10 cellular contexts compared by ENCODE assay signal in genomic region chr3:128491900-128492352, GRCh38. TPM values are rescaled to one million over a fixed set of nuclear protein-coding genes. Genes with fewer than 3 reads are reported as not detected.
DNase-seq lines count a peak whose midpoint lies in the region; ATAC-seq lines count a peak whose summit lies in the region.
"Had no signal": no experiment of that assay in that cellular context is flagged by ENCODE, and none has a peak within 500 bp of the region (broad histone marks: within the 10 kb centered on the region; RNA-seq: fewer than 3 reads in every experiment).

No MANE protein-coding gene starts in this region.

- peaks cover 66% of the 10 kb centered on the region for H3K27me3 Mint-ChIP-seq in activated naive CD4-positive, alpha-beta T cell treated with anti-CD3 and anti-CD28 coated beads for 36 hours (ENCODE audit: low read depth)
- peaks cover 61% of the 10 kb centered on the region for H3K27me3 Mint-ChIP-seq in T-helper 17 cell
- peaks cover 96% of the 10 kb centered on the region for H3K27me3 Mint-ChIP-seq in stimulated activated naive CD8-positive, alpha-beta T cell treated with anti-CD3 and anti-CD28 coated beads, Interleukin-15, amount 100 ng/mL, for 72 hours

- H3K36me3 ChIP-seq in iPS-20b (ENCODE audit: insufficient read depth, low read depth, low read length) = no peaks in the 10 kb centered on the region

- no peaks in the 10 kb centered on the region for H3K36me3 Mint-ChIP-seq in activated naive CD4-positive, alpha-beta T cell treated with anti-CD3 and anti-CD28 coated beads for 36 hours (ENCODE audit: low read depth)
- H3K36me3 Mint-ChIP-seq in T-helper 17 cell (ENCODE audit: low read depth) = peaks cover 15% of the 10 kb centered on the region

- H3K4me3 ChIP-seq in iPS-20b (ENCODE audit: low read length) = peak overlapping the region; percentile 32

- no peak overlapping the region for H3K27ac Mint-ChIP-seq in activated naive CD4-positive, alpha-beta T cell treated with anti-CD3 and anti-CD28 coated beads for 36 hours
- no peak overlapping the region for H3K27ac Mint-ChIP-seq in T-helper 17 cell
- no peak overlapping the region for H3K27ac Mint-ChIP-seq in stimulated activated naive CD8-positive, alpha-beta T cell treated with anti-CD3 and anti-CD28 coated beads, Interleukin-15, amount 100 ng/mL, for 72 hours

- H3K27me3 ChIP-seq in iPS-20b (ENCODE audit: insufficient read depth, low read length) = peaks cover 100% of the 10 kb centered on the region

- H3K9me3 Mint-ChIP-seq in activated naive CD4-positive, alpha-beta T cell treated with anti-CD3 and anti-CD28 coated beads for 36 hours = no peaks in the 10 kb centered on the region
- no peaks in the 10 kb centered on the region for H3K9me3 Mint-ChIP-seq in stimulated activated naive CD8-positive, alpha-beta T cell treated with anti-CD3 and anti-CD28 coated beads, Interleukin-15, amount 100 ng/mL, for 72 hours

- CTCF ChIA-PET in activated naive CD4-positive, alpha-beta T cell treated with anti-CD3 and anti-CD28 coated beads for 36 hours (lab: Charles Lee) = interaction anchor here (3.9 kb wide), 1 partner anchor 66 kb away, joined by 19 read pairs; no protein-coding TSS in a partner anchor

- no peaks in the 10 kb centered on the region for H3K9me3 ChIP-seq in T-helper 17 cell (ENCODE audit: control insufficient read depth, low read length, poor library complexity, severe bottlenecking)
- H3K9me3 ChIP-seq in iPS-20b (ENCODE audit: insufficient read depth, low read depth, low read length) = peaks cover 7% of the 10 kb centered on the region; the same call in 1 of the 2 replicates

- H3K4me1 Mint-ChIP-seq in activated naive CD4-positive, alpha-beta T cell treated with anti-CD3 and anti-CD28 coated beads for 36 hours (ENCODE audit: low read depth) = peaks cover 29% of the 10 kb centered on the region
- peaks cover 30% of the 10 kb centered on the region for H3K4me1 Mint-ChIP-seq in T-helper 17 cell
- peaks cover 52% of the 10 kb centered on the region for H3K4me1 Mint-ChIP-seq in stimulated activated naive CD8-positive, alpha-beta T cell treated with anti-CD3 and anti-CD28 coated beads, Interleukin-15, amount 100 ng/mL, for 72 hours

- H3K9ac ChIP-seq in iPS-20b (ENCODE audit: low read depth, low read length) = no peak overlapping the region

- no peak overlapping the region for H3K27ac ChIP-seq in iPS-20b (ENCODE audit: low read length)

- no peak for DNase-seq in activated naive CD4-positive, alpha-beta T cell treated with anti-CD3 and anti-CD28 coated beads for 36 hours
- DNase-seq in activated naive CD4-positive, alpha-beta T cell treated with Interleukin-2 at 50 U/mL for 16 hours = no peak
- no peak for DNase-seq in T-helper 17 cell
- no peak for DNase-seq in stimulated activated naive CD8-positive, alpha-beta T cell treated with anti-CD3 and anti-CD28 coated beads, Interleukin-15, amount 100 ng/mL, for 72 hours
- DNase-seq in DMS153 treated with DMSO at 0.1 percent for 48 hours (lab: John Stamatoyannopoulos, UW; ENCODE audit: unreplicated experiment) = no peak

- ATAC-seq in T-helper 17 cell = no peak
- ATAC-seq in stimulated activated naive CD8-positive, alpha-beta T cell treated with anti-CD3 and anti-CD28 coated beads, Interleukin-15, amount 100 ng/mL, for 72 hours = no peak
- no peak for ATAC-seq in GM19328 (IDR thresholded peaks at IDR 0.05; ENCODE audit: unreplicated experiment)
- no peak for ATAC-seq in HG02588 (IDR thresholded peaks at IDR 0.05; ENCODE audit: unreplicated experiment)

- intact Hi-C loops in activated naive CD4-positive, alpha-beta T cell treated with anti-CD3 and anti-CD28 coated beads for 36 hours (cut with micrococcal nuclease) = loop anchor here (1.0 to 10.0 kb wide), 5 partner anchors 66 to 415 kb away; partner anchors contain the start of gene EEFSEC

- peaks cover 5% of the 10 kb centered on the region; the same call in 1 of the 2 replicates for H3K4me1 ChIP-seq in iPS-20b (ENCODE audit: insufficient read depth, low read length)

- peak overlapping the region; percentile 23 for H3K4me3 Mint-ChIP-seq in activated naive CD4-positive, alpha-beta T cell treated with anti-CD3 and anti-CD28 coated beads for 36 hours
- H3K4me3 Mint-ChIP-seq in T-helper 17 cell = peak overlapping the region; percentile 72
- H3K4me3 Mint-ChIP-seq in stimulated activated naive CD8-positive, alpha-beta T cell treated with anti-CD3 and anti-CD28 coated beads, Interleukin-15, amount 100 ng/mL, for 72 hours = peak overlapping the region; percentile 49 to 51

RNA-seq across cellular contexts. Expression of gene GATA2, which starts 1.1 kb away (rescaled TPM):
- under 1 TPM in 1 of 2 experiments, not detected in 1; 0.35 TPM for total RNA-seq in activated naive CD4-positive, alpha-beta T cell treated with anti-CD3 and anti-CD28 coated beads for 36 hours
- total RNA-seq in T-helper 17 cell = 1 to 10 TPM; 4.0 to 9.7 TPM

RNA-seq across cellular contexts. Expression of gene DNAJB8, which starts 25.2 kb away (rescaled TPM):
- total RNA-seq in activated naive CD4-positive, alpha-beta T cell treated with anti-CD3 and anti-CD28 coated beads for 36 hours = not detected
- total RNA-seq in T-helper 17 cell = not detected
- total RNA-seq: liver; T-helper 1 cell treated with Interleukin-12 subunit alpha and Interleukin-12 subunit beta and Interleukin-4 antibody, amounts not matched to agents 30 ng/mL and 1 ng/mL, for 36 hours had no signal
